In the genomic region with DNA sequence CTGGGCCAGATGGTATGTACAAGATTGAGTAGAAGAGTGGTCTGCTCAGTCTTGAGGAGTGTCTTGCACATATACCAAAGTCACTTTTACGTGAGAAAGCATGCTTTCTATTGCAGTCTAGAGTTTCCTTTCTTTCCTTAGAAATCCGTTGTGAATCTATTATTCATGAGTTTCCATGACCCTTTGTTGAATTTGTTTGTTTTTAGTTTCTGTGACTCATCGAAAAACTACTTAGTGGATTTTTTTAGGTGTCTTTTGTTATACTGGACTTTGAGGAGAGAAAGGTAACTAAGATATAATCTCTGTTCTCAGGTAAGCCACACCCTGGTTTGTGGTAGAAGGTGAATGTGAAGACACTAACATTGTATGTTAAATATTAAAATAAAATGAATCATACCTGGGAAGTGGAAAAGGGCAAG, we compare ENCODE assay signal across 12 cellular contexts. TPM values are rescaled to one million over a fixed set of nuclear protein-coding genes. Genes with fewer than 3 reads are reported as not detected.
DNase-seq lines count a peak whose midpoint lies in the region; ATAC-seq, FAIRE-seq and TF ChIP-seq lines count a peak whose summit lies in the region.
"Had no signal": no experiment of that assay in that cellular context is flagged by ENCODE, and none has a peak within 500 bp of the region (broad histone marks: within the 10 kb centered on the region; RNA-seq: fewer than 3 reads in every experiment).

No MANE protein-coding gene starts in this region.

- peak overlapping the region; percentile 74; the same call in 1 of the 2 replicates for H3K4me2 ChIP-seq in IMR-90 (ENCODE audit: low read depth, low read length)

- ATAC-seq in IMR-90 (ENCODE audit: low read depth): no peak

- no peak for TF ChIP-seq RAD21 in IMR-90 (IDR thresholded peaks at IDR 0.05; ENCODE audit: low read length)

- no peak for FAIRE-seq in kidney (lab: Jason Lieb, UNC)

- peak overlapping the region; percentile 30; the same call in 1 of the 3 replicates for H2BK15ac ChIP-seq in IMR-90 (ENCODE audit: low read depth, low read length)

- CTCF ChIA-PET in IMR-90 (lab: Yijun Ruan, JAX): no interaction called here

- H3K9me1 ChIP-seq in IMR-90 (ENCODE audit: insufficient read depth, low read length): no peaks in the 10 kb centered on the region

- H3K56ac ChIP-seq in IMR-90 (ENCODE audit: extremely low read depth, insufficient read depth, low read length): no peak overlapping the region

- no peak overlapping the region for H3K18ac ChIP-seq in IMR-90 (ENCODE audit: low read depth, low read length)

- peak overlapping the region; percentile 57; the same call in 1 of the 2 replicates for H3K14ac ChIP-seq in IMR-90 (replicated peaks; ENCODE audit: low read depth, low read length)

- peak overlapping the region; percentile 43; the same call in 1 of the 2 replicates for H2BK120ac ChIP-seq in IMR-90 (ENCODE audit: low read depth, low read length)

- dilution Hi-C loops in IMR-90 (cut with HindIII; ENCODE audit: low sequenced_read_pairs, unreplicated experiment): no loop called here

- H4K5ac ChIP-seq in IMR-90 (ENCODE audit: low read depth, low read length): no peak overlapping the region

- H2AK9ac ChIP-seq in IMR-90 (replicated peaks; ENCODE audit: low read depth, low read length, poor library complexity): no peak overlapping the region

- peaks cover 10 to 30% of the 10 kb centered on the region in 2 experiments; a peak in 3 of 4 replicates for H3K79me1 ChIP-seq in IMR-90 (ENCODE audit: low read depth in 1 of 2, low read length in 2 of 2)

- no peak overlapping the region for H2AFZ ChIP-seq in IMR-90 (replicated peaks; ENCODE audit: low read length, poor library complexity)

- no peak overlapping the region for H2BK5ac ChIP-seq in IMR-90 (ENCODE audit: low read depth, low read length, poor library complexity, severe bottlenecking)

- H3K27me3 ChIP-seq in IMR-90 (ENCODE audit: control insufficient read depth, insufficient read depth, low read length): no peaks in the 10 kb centered on the region
- H3K27me3 ChIP-seq in breast epithelium: no peaks in the 10 kb centered on the region
- H3K27me3 ChIP-seq in muscle layer of duodenum (ENCODE audit: low read depth, low read length): no peaks in the 10 kb centered on the region

- H3K27ac ChIP-seq in IMR-90 (ENCODE audit: insufficient read depth, low read length) (no peak overlapping the region), breast epithelium (peak overlapping the region; percentile 73), muscle layer of duodenum (ENCODE audit: low read length) (peak overlapping the region; percentile 28), kidney (ENCODE audit: low read depth in 2 of 2, low read length in 2 of 2) (no peak overlapping the region)
- H3K27ac ChIP-seq: HL-60 had no signal

- H3K36me3 ChIP-seq in IMR-90 (ENCODE audit: control insufficient read depth, insufficient read depth, low read length): no peaks in the 10 kb centered on the region
- no peaks in the 10 kb centered on the region for H3K36me3 ChIP-seq in breast epithelium
- no peaks in the 10 kb centered on the region for H3K36me3 ChIP-seq in muscle layer of duodenum (ENCODE audit: control insufficient read depth in 1 of 2, insufficient read depth in 2 of 2, low read length in 2 of 2)
- H3K36me3 ChIP-seq in kidney (ENCODE audit: control insufficient read depth in 1 of 2, insufficient read depth in 2 of 2, low read length in 2 of 2): no peaks in the 10 kb centered on the region

- no peak overlapping the region; the same call in 1 of the 2 replicates for H3K4ac ChIP-seq in IMR-90 (ENCODE audit: low read depth, low read length)

- H2BK20ac ChIP-seq in IMR-90 (ENCODE audit: low read depth, low read length): peak overlapping the region; percentile 46; the same call in 1 of the 2 replicates

- in situ Hi-C loops in IMR-90 (cut with MboI; ENCODE audit: low sequenced_read_pairs): no loop called here

- H3K4me1 ChIP-seq in IMR-90 (ENCODE audit: control insufficient read depth, insufficient read depth, low read length): peaks cover 8% of the 10 kb centered on the region; the same call in 1 of the 2 replicates
- peaks cover 0 to 5% of the 10 kb centered on the region in 2 donors for H3K4me1 ChIP-seq in breast epithelium
- H3K4me1 ChIP-seq in muscle layer of duodenum (ENCODE audit: control insufficient read depth in 1 of 2, insufficient read depth in 2 of 2, low read length in 2 of 2): no peaks in the 10 kb centered on the region
- no peaks in the 10 kb centered on the region for H3K4me1 ChIP-seq in kidney (ENCODE audit: control insufficient read depth in 1 of 2, insufficient read depth in 1 of 2, low read depth in 1 of 2, low read length in 2 of 2)

- peak overlapping the region in 1 of 2 experiments; percentile 30; a peak in 1 of 4 replicates for H4K8ac ChIP-seq in IMR-90 (ENCODE audit: low read depth in 2 of 2, low read length in 2 of 2)

- H3K4me3 ChIP-seq in IMR-90 (ENCODE audit: insufficient read depth, low read depth, low read length): no peak overlapping the region
- peak overlapping the region in 2 of 3 donors; percentile 8 to 19 for H3K4me3 ChIP-seq in breast epithelium
- no peak overlapping the region for H3K4me3 ChIP-seq in muscle layer of duodenum (ENCODE audit: low read depth in 1 of 2, low read length in 2 of 2)
- no peak overlapping the region for H3K4me3 ChIP-seq in kidney (ENCODE audit: low read length in 2 of 2)

- BruUV-seq in IMR-90 (replicated peaks; lab: Mats Ljungman, UMichigan): no TSS peak

- TF ChIP-seq POLR2A in IMR-90 (IDR thresholded peaks at IDR 0.05; ENCODE audit: low read depth, low read length): no peak
- TF ChIP-seq POLR2A in breast epithelium (IDR thresholded peaks at IDR 0.05): no peak

- 0 out of 2 replicates have a peak overlapping the region, but pooled peaks have one; percentile 48 for H3K23ac ChIP-seq in IMR-90 (ENCODE audit: low read depth, low read length)

- no peak overlapping the region for H3K9ac ChIP-seq in IMR-90 (ENCODE audit: low read depth, low read length)
- H3K9ac ChIP-seq in kidney (ENCODE audit: low read length in 2 of 2): no peak overlapping the region

- TF ChIP-seq CTCF in IMR-90 (conservative IDR thresholded peaks at IDR 0.05; ENCODE audit: low read depth, low read length): no peak
- TF ChIP-seq CTCF in breast epithelium (IDR thresholded peaks at IDR 0.05): no peak
- TF ChIP-seq CTCF in kidney (IDR thresholded peaks at IDR 0.05; ENCODE audit: borderline replicate concordance, extremely low read depth, insufficient read depth): no peak

- no CpG with 5 or more reads among the region's 3 CpGs for WGBS in IMR-90 (ENCODE audit: extremely low coverage in 2 of 2, insufficient read length in 1 of 2), 2 experiments

- H2AK5ac ChIP-seq in IMR-90 (ENCODE audit: low read depth, low read length): peak overlapping the region; percentile 35; the same call in 1 of the 2 replicates

- POLR2A ChIA-PET in IMR-90 (lab: Charles Lee; ENCODE audit: unreplicated experiment): interaction anchor here (0.5 kb wide), 1 partner anchor 8 kb away, joined by 3 read pairs; no protein-coding TSS in a partner anchor

- no peaks in the 10 kb centered on the region for H4K20me1 ChIP-seq in IMR-90 (ENCODE audit: insufficient read depth, low read length)

- H3K9me3 ChIP-seq in IMR-90 (ENCODE audit: control insufficient read depth, insufficient read depth, low read length) (no peaks in the 10 kb centered on the region), breast epithelium (no peaks in the 10 kb centered on the region), muscle layer of duodenum (ENCODE audit: control insufficient read depth in 1 of 2, low read length in 2 of 2) (no peaks in the 10 kb centered on the region), kidney (ENCODE audit: control insufficient read depth in 1 of 2, low read length in 2 of 2) (no peaks in the 10 kb centered on the region)

- DNase-seq in EH (ENCODE audit: low read depth) (peak; percentile 34), IMR-90 (peak; percentile 52), breast epithelium (ENCODE audit: low spot score in 2 of 2) (no peak), hypothalamus (lab: John Stamatoyannopoulos, UW) (no peak), Ammon's horn (ENCODE audit: low spot score) (no peak), kidney (no peak)
- DNase-seq: activated naive CD4-positive, alpha-beta T cell treated with Interleukin-2 at 50 U/mL for 16 hours; NCI-H2107; stimulated activated CD4-positive, alpha-beta T cell treated with anti-CD3 and anti-CD28 coated beads, Interleukin-15, amount 100 ng/mL, for 24 hours; T1000 had no signal

- intact Hi-C loops in IMR-90 (cut with micrococcal nuclease): no loop called here
- intact Hi-C loops in breast epithelium (cut with DNase I; ENCODE audit: low total_unique reads): no loop called here
- intact Hi-C loops in kidney (cut with DNase I): no loop called here

- H4K91ac ChIP-seq in IMR-90 (ENCODE audit: insufficient read depth, low read depth, low read length): no peak overlapping the region; the same call in 1 of the 2 replicates

TF ChIP-seq in IMR-90, 13 proteins besides CTCF, POLR2A, EP300 and RAD21 (continues in another document):
- TF ChIP-seq CHD1 (IDR thresholded peaks at IDR 0.05; ENCODE audit: low read depth, low read length) (no peak), CEBPB (IDR thresholded peaks at IDR 0.05; ENCODE audit: low read depth, low read length) (no peak), RFX5 (IDR thresholded peaks at IDR 0.05; ENCODE audit: low read depth, low read length) (no peak), FOS (IDR thresholded peaks at IDR 0.05; ENCODE audit: low read depth, low read length) (no peak), MXI1 (IDR thresholded peaks at IDR 0.05; ENCODE audit: borderline replicate concordance, low read depth, low read length) (no peak), RCOR1 (IDR thresholded peaks at IDR 0.05; ENCODE audit: insufficient replicate concordance, low read length) (no peak), BHLHE40 (IDR thresholded peaks at IDR 0.05; ENCODE audit: low read depth, low read length) (no peak), SMC3 (IDR thresholded peaks at IDR 0.05; ENCODE audit: low read depth, low read length) (no peak), MAFK (IDR thresholded peaks at IDR 0.05; ENCODE audit: low read depth, low read length) (no peak)
- TF ChIP-seq, protein P1, sequence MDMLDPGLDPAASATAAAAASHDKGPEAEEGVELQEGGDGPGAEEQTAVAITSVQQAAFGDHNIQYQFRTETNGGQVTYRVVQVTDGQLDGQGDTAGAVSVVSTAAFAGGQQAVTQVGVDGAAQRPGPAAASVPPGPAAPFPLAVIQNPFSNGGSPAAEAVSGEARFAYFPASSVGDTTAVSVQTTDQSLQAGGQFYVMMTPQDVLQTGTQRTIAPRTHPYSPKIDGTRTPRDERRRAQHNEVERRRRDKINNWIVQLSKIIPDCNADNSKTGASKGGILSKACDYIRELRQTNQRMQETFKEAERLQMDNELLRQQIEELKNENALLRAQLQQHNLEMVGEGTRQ (IDR thresholded peaks at IDR 0.05; ENCODE audit: low read depth, low read length): no peak

RNA-seq across cellular contexts. Expression of a gene that starts 23.0 kb away (rescaled TPM):
- total RNA-seq in IMR-90 (2012; rRNA removed) (31.2 and 43.9 TPM in 2 replicates), breast epithelium (10 to 100 TPM; 10.7 to 67.2 (median 52.2) TPM), kidney (25.6 TPM)
- polyA plus RNA-seq in IMR-90 (2012; rRNA removed) (14.3 and 19.1 TPM in 2 replicates), kidney (ENCODE audit: insufficient read depth, low read depth, low replicate concordance) (3.8 TPM)
- polyA plus RNA-seq in IMR-90 (2012; cell fraction: cytosol; rRNA removed): 3.6 and 4.2 TPM in 2 replicates
- 2.9 and 26.0 TPM in 2 replicates for polyA plus RNA-seq in IMR-90 (2012; cell fraction: nucleus; rRNA removed; ENCODE audit: low replicate concordance)

Comparison
In these comparisons a context has a peak if more than half of its experiments do, and no peak if none do; other contexts are left out.
1. DNase-seq: peak in EH (single experiment) and IMR-90 (single experiment); none in breast epithelium (0 of 2), hypothalamus (0 of 51), Ammon's horn (single experiment) and kidney (single experiment).
2. H3K27ac ChIP-seq: peak in breast epithelium (2 of 2) and muscle layer of duodenum (single experiment); none in IMR-90 (single experiment) and kidney (0 of 2).
3. H3K4me3 ChIP-seq: peak in breast epithelium (2 of 3); none in IMR-90 (single experiment), muscle layer of duodenum (0 of 2) and kidney (0 of 2).